In the genomic region with DNA sequence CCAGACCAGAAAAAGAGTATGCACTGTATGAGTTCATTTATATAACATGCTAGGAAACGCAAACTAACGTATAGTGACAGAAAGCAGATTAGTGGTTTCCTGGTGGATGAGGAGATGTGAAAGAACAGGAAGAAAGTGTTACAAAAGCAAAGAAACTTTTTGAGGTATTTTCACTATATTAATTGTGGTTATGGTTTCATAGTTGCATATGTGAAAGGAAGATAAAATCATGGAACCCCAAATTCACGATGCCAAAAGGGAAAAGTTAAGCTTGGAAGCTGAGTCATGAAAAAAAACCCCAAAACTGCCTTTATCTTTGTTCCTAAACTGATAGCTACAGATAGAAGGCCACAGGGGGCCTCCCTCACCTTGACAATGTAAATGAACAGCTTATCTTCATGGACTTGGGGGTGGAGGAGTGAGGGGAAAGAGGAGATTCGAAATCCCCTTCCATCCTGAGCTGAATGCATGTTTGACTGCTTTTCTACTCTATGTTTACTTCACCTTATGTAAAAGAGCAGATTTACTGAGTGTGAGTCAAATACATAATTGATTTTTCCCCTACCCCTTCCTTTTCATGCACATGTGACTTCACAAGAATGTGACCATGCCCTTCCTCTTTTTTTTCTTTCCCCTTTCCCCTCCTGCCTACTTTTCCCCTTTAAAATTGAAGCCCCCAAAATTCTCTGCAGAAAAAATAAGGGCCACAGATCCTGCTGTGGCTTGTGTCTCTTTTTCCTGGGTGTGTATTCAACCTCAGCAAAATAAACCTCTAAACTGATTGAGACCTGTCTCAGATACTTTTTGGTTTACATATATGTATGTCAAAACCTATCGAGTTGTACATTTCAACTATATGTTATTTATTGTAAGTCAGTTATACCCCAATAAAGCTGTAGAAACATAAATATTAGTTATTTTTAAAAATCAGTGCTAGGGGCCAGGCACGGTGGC, we compare ENCODE assay signal across 10 cellular contexts.
A peak's percentile ranks its signal among the peaks of the same experiment; 100 is the strongest.
DNase-seq lines count a peak whose midpoint lies in the region; ATAC-seq and TF ChIP-seq lines count a peak whose summit lies in the region.
"Had no signal": no experiment of that assay in that cellular context is flagged by ENCODE, and none has a peak within 500 bp of the region (broad histone marks: within the 10 kb centered on the region; RNA-seq: fewer than 3 reads in every experiment).

No MANE protein-coding gene starts in this region.

- H3K4me3 Mint-ChIP-seq in Calu3 (ENCODE audit: low read depth, unreplicated experiment), result peak overlapping the region; percentile 2
- H3K4me3 Mint-ChIP-seq in T-helper 1 cell treated with Interleukin-12 subunit alpha and Interleukin-12 subunit beta and Interleukin-4 antibody, amounts not matched to agents 30 μg/mL and 1 μg/mL, for 36 hours, result no peak overlapping the region
- H3K4me3 Mint-ChIP-seq: mesothelial cell of epicardium had no signal

- ATAC-seq in HG02678 (IDR thresholded peaks at IDR 0.05; ENCODE audit: unreplicated experiment), result peak; percentile 60
- ATAC-seq in GM18873 (IDR thresholded peaks at IDR 0.05; ENCODE audit: low FRiP score, unreplicated experiment), result no peak
- ATAC-seq in GM19324 (IDR thresholded peaks at IDR 0.05; ENCODE audit: low FRiP score, unreplicated experiment), result no peak

- TF ChIP-seq CTCF in Calu3 (IDR thresholded peaks at IDR 0.05; ENCODE audit: unreplicated experiment), result no peak

- no peaks in the 10 kb centered on the region for H3K27me3 Mint-ChIP-seq in Calu3 (ENCODE audit: unreplicated experiment)
- H3K27me3 Mint-ChIP-seq in T-helper 1 cell treated with Interleukin-12 subunit alpha and Interleukin-12 subunit beta and Interleukin-4 antibody, amounts not matched to agents 30 μg/mL and 1 μg/mL, for 36 hours (ENCODE audit: low read depth), result no peaks in the 10 kb centered on the region

- CTCF ChIA-PET in Calu3 (lab: Charles Lee), result interaction anchor here (0.6 to 1.1 kb wide), 4 partner anchors 127 to 1921 kb away, joined by 3 to 8 read pairs (median 4); no protein-coding TSS in a partner anchor

- no peaks in the 10 kb centered on the region for H3K36me3 Mint-ChIP-seq in Calu3 (ENCODE audit: insufficient read depth, unreplicated experiment)
- no peaks in the 10 kb centered on the region for H3K36me3 Mint-ChIP-seq in T-helper 1 cell treated with Interleukin-12 subunit alpha and Interleukin-12 subunit beta and Interleukin-4 antibody, amounts not matched to agents 30 μg/mL and 1 μg/mL, for 36 hours (ENCODE audit: low read depth)

- H3K27ac Mint-ChIP-seq in Calu3 (ENCODE audit: unreplicated experiment), result peak overlapping the region; percentile 42
- H3K27ac Mint-ChIP-seq in T-helper 1 cell treated with Interleukin-12 subunit alpha and Interleukin-12 subunit beta and Interleukin-4 antibody, amounts not matched to agents 30 μg/mL and 1 μg/mL, for 36 hours, result peak overlapping the region; percentile 56
- H3K27ac Mint-ChIP-seq: mesothelial cell of epicardium had no signal

- no TSS peak for BruUV-seq in Calu3 (replicated peaks; lab: Mats Ljungman, UMichigan)

- intact Hi-C loops in Calu3 (cut with micrococcal nuclease; ENCODE audit: unreplicated experiment), result no loop called here

- H3K9me3 Mint-ChIP-seq in Calu3 (ENCODE audit: low read depth, unreplicated experiment), result no peaks in the 10 kb centered on the region
- H3K9me3 Mint-ChIP-seq in T-helper 1 cell treated with Interleukin-12 subunit alpha and Interleukin-12 subunit beta and Interleukin-4 antibody, amounts not matched to agents 30 μg/mL and 1 μg/mL, for 36 hours, result peaks cover 4% of the 10 kb centered on the region

- peaks cover 27% of the 10 kb centered on the region for H3K4me1 Mint-ChIP-seq in Calu3 (ENCODE audit: low read depth, unreplicated experiment)
- H3K4me1 Mint-ChIP-seq in T-helper 1 cell treated with Interleukin-12 subunit alpha and Interleukin-12 subunit beta and Interleukin-4 antibody, amounts not matched to agents 30 μg/mL and 1 μg/mL, for 36 hours (ENCODE audit: low read depth), result peaks cover 12% of the 10 kb centered on the region

- DNase-seq in Calu3 (peak; percentile 4), iPS DF 4.7 (ENCODE audit: extremely low read depth, low spot score) (peak; percentile 76), NAMALWA (ENCODE audit: low spot score) (no peak), NCI-H1436 treated with DMSO at 0.1 percent for 48 hours (lab: John Stamatoyannopoulos, UW) (no peak)
- DNase-seq: NCI-H2081 treated with DMSO at 0.1 percent for 48 hours had no signal

Comparison
In these comparisons a context has a peak if more than half of its experiments do, and no peak if none do; other contexts are left out.
1. DNase-seq: peak in Calu3 (single experiment) and iPS DF 4.7 (single experiment); none in NAMALWA (single experiment) and NCI-H1436 treated with DMSO at 0.1 percent for 48 hours (single experiment).